In the genomic region with DNA sequence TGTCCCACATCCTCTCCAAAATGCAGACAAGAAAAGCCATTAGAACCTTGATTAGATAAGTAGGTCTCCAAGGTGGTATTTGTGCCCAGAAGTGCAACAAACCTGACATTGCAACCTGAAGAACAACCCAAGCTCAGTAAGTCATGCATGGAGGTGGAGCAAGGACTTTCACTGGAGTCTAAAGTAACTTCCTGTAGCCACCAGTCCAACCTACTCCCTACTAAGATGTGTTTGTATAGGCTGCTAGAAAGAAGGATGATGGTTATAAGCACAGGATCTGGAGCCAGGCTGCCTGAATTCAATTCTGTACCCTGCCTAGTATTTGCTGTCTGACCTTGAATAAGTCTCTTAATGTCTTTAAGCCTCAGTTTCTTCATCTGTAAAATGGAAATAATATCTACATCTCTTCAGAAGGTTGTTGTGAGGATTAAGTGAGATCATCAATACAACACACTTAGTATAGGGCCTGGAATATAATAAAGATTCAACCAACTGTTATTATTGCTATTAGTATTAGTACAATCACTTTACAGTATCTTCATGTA, we compare ENCODE assay signal across 23 cellular contexts. TPM values are rescaled to one million over a fixed set of nuclear protein-coding genes. Genes with fewer than 3 reads are reported as not detected.
DNase-seq lines count a peak whose midpoint lies in the region; ATAC-seq, FAIRE-seq and TF ChIP-seq lines count a peak whose summit lies in the region.
"Had no signal": no experiment of that assay in that cellular context is flagged by ENCODE, and none has a peak within 500 bp of the region (broad histone marks: within the 10 kb centered on the region; RNA-seq: fewer than 3 reads in every experiment).

No MANE protein-coding gene starts in this region.

- H3K4me3 Mint-ChIP-seq in activated CD4-positive, alpha-beta T cell treated with anti-CD3 and anti-CD28 coated beads, Interleukin-2, amount 10 ng/mL, durations not matched to agents 24 days and 14 days, result no peak overlapping the region
- H3K4me3 Mint-ChIP-seq in progenitor cell of endocrine pancreas (ENCODE audit: low read depth), result no peak overlapping the region
- H3K4me3 Mint-ChIP-seq: CD4-positive, alpha-beta T cell; GM23338 had no signal

- TF ChIP-seq CTCF in PC-9 (conservative IDR thresholded peaks at IDR 0.05) (no peak), progenitor cell of endocrine pancreas (IDR thresholded peaks at IDR 0.05; ENCODE audit: unreplicated experiment) (no peak), gastroesophageal sphincter (IDR thresholded peaks at IDR 0.05) (no peak)

- 0 out of 2 replicates have a peak, but pooled peaks cover 3% of the 10 kb centered on the region for H3K36me3 ChIP-seq in PC-9 (ENCODE audit: low read depth)
- no peaks in the 10 kb centered on the region for H3K36me3 ChIP-seq in gastroesophageal sphincter

- H2AFZ ChIP-seq in PC-9, result no peak overlapping the region
- H2AFZ ChIP-seq: GM23338 had no signal

- peaks cover 7% of the 10 kb centered on the region; the same call in 1 of the 2 replicates for H3K4me1 ChIP-seq in PC-9 (replicated peaks; ENCODE audit: insufficient read depth)
- no peaks in the 10 kb centered on the region for H3K4me1 ChIP-seq in gastroesophageal sphincter
- H3K4me1 ChIP-seq: Caco-2 had no signal

- H3K27me3 Mint-ChIP-seq in activated CD4-positive, alpha-beta T cell treated with anti-CD3 and anti-CD28 coated beads, Interleukin-2, amount 10 ng/mL, durations not matched to agents 24 days and 14 days, result no peaks in the 10 kb centered on the region
- no peaks in the 10 kb centered on the region for H3K27me3 Mint-ChIP-seq in progenitor cell of endocrine pancreas
- H3K27me3 Mint-ChIP-seq: CD4-positive, alpha-beta T cell had no signal

- TF ChIP-seq POLR2A in gastroesophageal sphincter (IDR thresholded peaks at IDR 0.05), result no peak
- TF ChIP-seq POLR2A in GM12892 (IDR thresholded peaks at IDR 0.05; ENCODE audit: low read depth, low read length), result no peak

- H3K36me3 Mint-ChIP-seq in activated CD4-positive, alpha-beta T cell treated with anti-CD3 and anti-CD28 coated beads, Interleukin-2, amount 10 ng/mL, durations not matched to agents 24 days and 14 days (ENCODE audit: low read depth), result peaks cover 66% of the 10 kb centered on the region
- peaks cover 5% of the 10 kb centered on the region for H3K36me3 Mint-ChIP-seq in progenitor cell of endocrine pancreas (ENCODE audit: insufficient read depth)

- H3K27ac ChIP-seq in PC-9 (0 out of 2 replicates have a peak overlapping the region, but pooled peaks have one; percentile 6), gastroesophageal sphincter (no peak overlapping the region)
- H3K27ac ChIP-seq: 22Rv1, A549, C4-2B had no signal

- no peak for FAIRE-seq in GM12892 (lab: Jason Lieb, UNC)
- FAIRE-seq: A549, D721Med, G401.6, GM12891, GM18507, H54, HTR-8/SVneo had no signal

- intact Hi-C loops in activated CD4-positive, alpha-beta T cell treated with anti-CD3 and anti-CD28 coated beads, Interleukin-2, amount 10 ng/mL, durations not matched to agents 24 days and 14 days (cut with micrococcal nuclease), result no loop called here
- intact Hi-C loops in PC-9 (cut with micrococcal nuclease; ENCODE audit: unreplicated experiment) (no loop called here), left colon (cut with DNase I, micrococcal nuclease) (loop anchor here in 1 of 2 donors (10.0 kb wide), 1 partner anchor 62 kb away; no protein-coding TSS in a partner anchor)

- no peak overlapping the region for H3K4me2 ChIP-seq in PC-9
- H3K4me2 ChIP-seq: A549, GM23338 had no signal

- POLR2A ChIA-PET in PC-9 (lab: Charles Lee; ENCODE audit: unreplicated experiment), result no interaction called here

- H3K4me3 ChIP-seq in PC-9 (no peak overlapping the region), gastroesophageal sphincter (no peak overlapping the region)
- H3K4me3 ChIP-seq: A549, GM23338 had no signal

- ATAC-seq in left colon (peak; percentile 90), gastroesophageal sphincter (no peak)
- ATAC-seq: A549, GM23338 had no signal

- no peak for DNase-seq in activated CD4-positive, alpha-beta T cell treated with anti-CD3 and anti-CD28 coated beads, Interleukin-2, amount 10 ng/mL, durations not matched to agents 24 days and 14 days
- no peak for DNase-seq in activated CD4-positive, alpha-beta T cell treated with anti-CD3 and anti-CD28 coated beads, Interleukin-2, amount 50 U/mL, for 1 hour
- DNase-seq in PC-9 (no peak), left colon (no peak), progenitor cell of endocrine pancreas (ENCODE audit: low spot score, unreplicated experiment) (no peak), MV-4-11 (lab: John Stamatoyannopoulos, UW) (no peak), GM12892 (ENCODE audit: insufficient read length) (no peak)
- DNase-seq: AML-193; CD4-positive, alpha-beta T cell; HCEC 1CT had no signal

- no peaks in the 10 kb centered on the region for H3K9me3 ChIP-seq in PC-9 (ENCODE audit: insufficient read depth, low read depth)
- no peaks in the 10 kb centered on the region for H3K9me3 ChIP-seq in gastroesophageal sphincter
- H3K9me3 ChIP-seq: A549, Caco-2 had no signal

- no peaks in the 10 kb centered on the region for H3K79me2 ChIP-seq in PC-9 (ENCODE audit: low read depth)

- CTCF ChIA-PET in PC-9 (lab: Charles Lee), result no interaction called here

- H3K27me3 ChIP-seq in PC-9 (ENCODE audit: insufficient read depth, low read depth) (no peaks in the 10 kb centered on the region), gastroesophageal sphincter (no peaks in the 10 kb centered on the region)

- no peaks in the 10 kb centered on the region for H4K20me1 ChIP-seq in PC-9 (ENCODE audit: insufficient read depth)

- no TSS peak for BruUV-seq in PC-9 (replicated peaks; lab: Mats Ljungman, UMichigan)

- peaks cover 6% of the 10 kb centered on the region for H3K4me1 Mint-ChIP-seq in activated CD4-positive, alpha-beta T cell treated with anti-CD3 and anti-CD28 coated beads, Interleukin-2, amount 10 ng/mL, durations not matched to agents 24 days and 14 days
- H3K4me1 Mint-ChIP-seq in progenitor cell of endocrine pancreas (ENCODE audit: low read depth), result no peaks in the 10 kb centered on the region

- H3K27ac Mint-ChIP-seq in activated CD4-positive, alpha-beta T cell treated with anti-CD3 and anti-CD28 coated beads, Interleukin-2, amount 10 ng/mL, durations not matched to agents 24 days and 14 days, result peak overlapping the region; percentile 14
- H3K27ac Mint-ChIP-seq in progenitor cell of endocrine pancreas, result peak overlapping the region; percentile 69
- H3K27ac Mint-ChIP-seq: CD4-positive, alpha-beta T cell; GM23338 had no signal

- TF ChIP-seq EP300 in gastroesophageal sphincter (IDR thresholded peaks at IDR 0.05), result no peak

- no peaks in the 10 kb centered on the region for H3K9me2 ChIP-seq in PC-9 (ENCODE audit: insufficient read depth)

- no peaks in the 10 kb centered on the region for H3K9me3 Mint-ChIP-seq in activated CD4-positive, alpha-beta T cell treated with anti-CD3 and anti-CD28 coated beads, Interleukin-2, amount 10 ng/mL, durations not matched to agents 24 days and 14 days
- no peaks in the 10 kb centered on the region for H3K9me3 Mint-ChIP-seq in progenitor cell of endocrine pancreas (ENCODE audit: low read depth)
- H3K9me3 Mint-ChIP-seq: CD4-positive, alpha-beta T cell; GM23338 had no signal

- no peaks in the 10 kb centered on the region for H3F3A ChIP-seq in PC-9 (ENCODE audit: insufficient read depth, low read depth)

RNA-seq across cellular contexts. Expression of a gene that starts 32.3 kb away (rescaled TPM):
- total RNA-seq in activated CD4-positive, alpha-beta T cell treated with anti-CD3 and anti-CD28 coated beads, Interleukin-2, amount 10 ng/mL, durations not matched to agents 24 days and 14 days, result 2.7 and 3.1 TPM in 2 replicates
- total RNA-seq in PC-9 (2021) (not detected in 2 replicates), left colon (1 to 10 TPM in 1 of 2 donors, under 1 TPM in 1; 0.40 to 2.6 TPM), progenitor cell of endocrine pancreas (not detected in 2 replicates), gastroesophageal sphincter (1 to 10 TPM in 3 of 4 donors, not detected in 1; 3.1 to 4.2 (median 4.0) TPM)
- not detected for polyA plus RNA-seq in GM12892 (2012; ENCODE audit: missing spikeins)
- total RNA-seq: Caco-2, GM23338 had no signal
- polyA plus RNA-seq: BJ, GM23338 had no signal

RNA-seq across cellular contexts. Expression of a gene that starts 51.3 kb away (rescaled TPM):
- total RNA-seq in activated CD4-positive, alpha-beta T cell treated with anti-CD3 and anti-CD28 coated beads, Interleukin-2, amount 10 ng/mL, durations not matched to agents 24 days and 14 days, result 75.4 and 76.0 TPM in 2 replicates
- total RNA-seq in PC-9 (2021) (5.8 and 7.5 TPM in 2 replicates), left colon (10 to 100 TPM; 37.2 to 43.1 TPM), progenitor cell of endocrine pancreas (10.3 and 10.6 TPM in 2 replicates), gastroesophageal sphincter (under 1 TPM in 2 of 4 donors, not detected in 2; 0.13 to 0.22 TPM)
- not detected for polyA plus RNA-seq in GM12892 (2012; ENCODE audit: missing spikeins)
